ENCODE assay signal across 14 cellular contexts in the genomic region with DNA sequence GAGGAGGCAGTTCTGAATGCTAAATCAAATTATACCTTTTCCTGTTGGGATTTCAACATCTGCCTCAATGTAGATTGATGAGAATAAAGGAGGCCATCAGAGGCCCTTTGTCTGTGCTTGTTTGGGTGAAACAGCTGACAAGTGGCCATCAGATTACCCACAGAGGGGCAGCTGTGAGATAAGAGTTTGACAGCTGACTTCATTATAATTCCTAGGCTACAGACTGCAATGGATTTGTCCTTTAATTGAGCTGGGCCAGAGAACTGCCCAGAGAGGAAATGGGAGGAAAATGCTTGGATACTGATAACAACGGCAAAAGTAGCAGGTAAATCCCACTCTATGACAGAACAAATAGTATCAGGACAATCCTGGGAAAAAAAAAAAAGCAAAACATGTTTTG.
DNase-seq lines count a peak whose midpoint lies in the region; ATAC-seq and TF ChIP-seq lines count a peak whose summit lies in the region.
"Had no signal": no experiment of that assay in that cellular context is flagged by ENCODE, and none has a peak within 500 bp of the region (broad histone marks: within the 10 kb centered on the region; RNA-seq: fewer than 3 reads in every experiment).

No MANE protein-coding gene starts in this region.

- intact Hi-C loops in heart left ventricle (cut with DNase I) = no loop called here

- H3K36me3 ChIP-seq in MG63 (no peaks in the 10 kb centered on the region), heart left ventricle (no peaks in the 10 kb centered on the region)

- TF ChIP-seq POLR2A in heart left ventricle (IDR thresholded peaks at IDR 0.05) = no peak

- no peaks in the 10 kb centered on the region for H3K9me3 ChIP-seq in MG63
- peaks cover 0 to 15% (median 3%) of the 10 kb centered on the region in 12 donors for H3K9me3 ChIP-seq in heart left ventricle
- H3K9me3 ChIP-seq: mucosa of descending colon had no signal

- H3K27me3 ChIP-seq in MG63 (no peaks in the 10 kb centered on the region), heart left ventricle (no peaks in the 10 kb centered on the region)

- no peaks in the 10 kb centered on the region for H3K4me1 ChIP-seq in heart left ventricle
- H3K4me1 ChIP-seq: parathyroid adenoma had no signal

- DNase-seq in Ammon's horn (ENCODE audit: low spot score) (peak; percentile 59), NCI-H1105 (lab: John Stamatoyannopoulos, UW) (peak; percentile 33), SHP77 (lab: John Stamatoyannopoulos, UW) (peak; percentile 21 to 24), iPS DF 4.7 (ENCODE audit: extremely low read depth, low spot score) (peak; percentile 11), activated T-cell treated with anti-CD3 and anti-CD28 coated beads for 4 hours (no peak), SW 1271 (lab: John Stamatoyannopoulos, UW) (no peak), MG63 (no peak), heart left ventricle (no peak)
- DNase-seq: activated naive CD4-positive, alpha-beta T cell treated with anti-CD3 and anti-CD28 coated beads, Interleukin-2, amount 10 ng/mL, durations not matched to agents 7 days and 5 days; mucosa of descending colon had no signal

- no peak for TF ChIP-seq CTCF in heart left ventricle (IDR thresholded peaks at IDR 0.05)

- WGBS in heart left ventricle, 4 donors = 13 to 26% (median 17%) methylated on average over 1 of the region's 1 CpG

- no peak for ATAC-seq in heart left ventricle
- ATAC-seq: HepG2, mucosa of descending colon had no signal

- no peak overlapping the region for H3K27ac ChIP-seq in heart left ventricle
- H3K27ac ChIP-seq: parathyroid adenoma, SK-N-MC, VCaP had no signal

- no peak overlapping the region for H3K4me3 ChIP-seq in MG63
- H3K4me3 ChIP-seq in heart left ventricle = no peak overlapping the region
- H3K4me3 ChIP-seq: mucosa of descending colon, SK-N-MC had no signal

Comparison
In these comparisons a context has a peak if more than half of its experiments do, and no peak if none do; other contexts are left out.
1. DNase-seq: peak in Ammon's horn (single experiment), NCI-H1105 (single experiment), SHP77 (2 of 2) and iPS DF 4.7 (single experiment); none in activated T-cell treated with anti-CD3 and anti-CD28 coated beads for 4 hours (single experiment), SW 1271 (0 of 2), MG63 (single experiment) and heart left ventricle (0 of 5).